In the genomic region with DNA sequence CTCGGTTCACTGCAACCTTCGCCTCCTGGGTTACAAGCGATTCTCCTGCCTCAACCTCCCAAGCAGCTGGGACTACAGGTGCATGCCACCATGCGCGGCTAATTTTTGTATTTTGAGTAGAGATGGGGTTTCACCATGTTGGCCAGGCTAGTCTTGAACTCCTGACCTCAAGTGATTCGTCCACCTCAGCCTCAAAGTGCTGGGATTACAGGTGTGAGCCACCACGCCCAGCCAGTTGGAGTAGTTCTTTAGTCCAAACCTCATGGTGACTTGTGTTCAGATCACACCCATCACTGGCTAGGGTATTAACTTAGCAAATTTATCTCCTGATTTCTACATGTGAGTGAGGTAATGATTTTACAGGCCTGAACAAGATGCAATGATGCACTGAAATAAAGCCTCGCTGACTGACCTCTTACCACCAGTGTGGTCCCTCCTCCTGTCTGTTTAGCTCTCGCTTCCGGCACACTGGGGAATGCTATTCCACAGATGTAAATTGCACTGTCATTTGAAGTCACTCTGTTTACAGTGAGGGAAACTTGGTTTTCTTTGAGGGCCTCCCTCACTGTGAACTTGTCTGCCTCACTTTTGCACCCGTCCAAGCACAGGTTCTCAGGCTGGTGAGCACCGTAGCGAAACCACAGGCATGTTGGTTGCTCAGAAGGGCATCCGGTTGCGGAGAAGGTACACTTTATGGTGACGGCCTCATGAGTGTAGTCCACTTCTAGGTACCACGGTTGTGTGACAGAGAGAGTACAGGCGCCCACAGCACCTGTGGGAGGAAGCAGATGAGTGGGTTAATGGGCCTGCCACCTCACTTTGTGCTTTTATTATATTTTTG, we compare ENCODE assay signal across 10 cellular contexts. TPM values are rescaled to one million over a fixed set of nuclear protein-coding genes. Genes with fewer than 3 reads are reported as not detected.
DNase-seq lines count a peak whose midpoint lies in the region; ATAC-seq lines count a peak whose summit lies in the region.
"Had no signal": no experiment of that assay in that cellular context is flagged by ENCODE, and none has a peak within 500 bp of the region (broad histone marks: within the 10 kb centered on the region; RNA-seq: fewer than 3 reads in every experiment).

No MANE protein-coding gene starts in this region.

- H3K4me3 Mint-ChIP-seq in naive thymus-derived CD8-positive, alpha-beta T cell = peak overlapping the region; percentile 68 to 89 (median 84)

- POLR2A ChIA-PET in naive thymus-derived CD8-positive, alpha-beta T cell (lab: Charles Lee) = interaction anchor here (0.9 to 4.7 kb wide), 5 partner anchors 14 to 49 kb away, joined by 3 to 40 read pairs (median 3); a partner anchor contains a TSS

- no peaks in the 10 kb centered on the region for H3K9me3 Mint-ChIP-seq in naive thymus-derived CD8-positive, alpha-beta T cell

- H3K27ac Mint-ChIP-seq in naive thymus-derived CD8-positive, alpha-beta T cell = peak overlapping the region; percentile 93 to 98 (median 96)

- H3K4me1 Mint-ChIP-seq in naive thymus-derived CD8-positive, alpha-beta T cell = peaks cover 12 to 81% (median 52%) of the 10 kb centered on the region in 4 donors

- ATAC-seq in GM19397 (IDR thresholded peaks at IDR 0.05; ENCODE audit: unreplicated experiment) = peak; percentile 91
- ATAC-seq in HG03175 (IDR thresholded peaks at IDR 0.05; ENCODE audit: unreplicated experiment) = peak; percentile 87
- peak; percentile 81 to 89 for ATAC-seq in naive thymus-derived CD8-positive, alpha-beta T cell
- no peak for ATAC-seq in left lobe of liver

- DNase-seq in activated CD8-positive, alpha-beta memory T cell treated with anti-CD3 and anti-CD28 coated beads for 48 hours (ENCODE audit: low read depth in 2 of 3, low spot score in 2 of 3) = peak in 2 of 3 experiments; percentile 49 to 52
- peak in 9 of 10 donors; percentile 47 to 78 (median 69) for DNase-seq in naive thymus-derived CD8-positive, alpha-beta T cell
- DNase-seq in pons (ENCODE audit: low spot score) (no peak), NOMO-1 treated with DMSO at 0.1 percent for 48 hours (lab: John Stamatoyannopoulos, UW; ENCODE audit: unreplicated experiment) (no peak), NOMO-1 treated with dmso at 0.1 percent for 144 hours (lab: John Stamatoyannopoulos, UW; ENCODE audit: unreplicated experiment) (no peak), left lobe of liver (ENCODE audit: low spot score) (no peak)

- H3K36me3 Mint-ChIP-seq in naive thymus-derived CD8-positive, alpha-beta T cell = no peaks in the 10 kb centered on the region

- H3K27me3 Mint-ChIP-seq in naive thymus-derived CD8-positive, alpha-beta T cell = no peaks in the 10 kb centered on the region

RNA-seq across cellular contexts. Expression of a gene that starts 5.5 kb away (rescaled TPM):
- total RNA-seq in naive thymus-derived CD8-positive, alpha-beta T cell = under 1 TPM; 0.57 to 0.69 TPM
- polyA plus RNA-seq in naive thymus-derived CD8-positive, alpha-beta T cell = under 1 TPM; 0.16 to 0.28 (median 0.22) TPM
- 2.8 TPM for total RNA-seq in left lobe of liver
- total RNA-seq: myocyte, SJSA1 had no signal

RNA-seq across cellular contexts. Expression of a gene that starts 16.8 kb away (rescaled TPM):
- total RNA-seq in naive thymus-derived CD8-positive, alpha-beta T cell = under 1 TPM in 1 of 2 experiments, not detected in 1; 0.14 TPM
- polyA plus RNA-seq in naive thymus-derived CD8-positive, alpha-beta T cell = not detected
- 0.10 TPM for total RNA-seq in left lobe of liver
- total RNA-seq: SJSA1 had no signal

RNA-seq across cellular contexts. Expression of a gene that starts 47.6 kb away (rescaled TPM):
- 10 to 100 TPM; 80.9 to 81.7 TPM for total RNA-seq in naive thymus-derived CD8-positive, alpha-beta T cell
- polyA plus RNA-seq in naive thymus-derived CD8-positive, alpha-beta T cell = 100 to 1,000 TPM; 100 to 156 (median 117) TPM
- 11.4 TPM for total RNA-seq in left lobe of liver

Comparison
In these comparisons a context has a peak if more than half of its experiments do, and no peak if none do; other contexts are left out.
1. DNase-seq: peak in activated CD8-positive, alpha-beta memory T cell treated with anti-CD3 and anti-CD28 coated beads for 48 hours (2 of 3) and naive thymus-derived CD8-positive, alpha-beta T cell (9 of 10); none in pons (single experiment), NOMO-1 treated with DMSO at 0.1 percent for 48 hours (single experiment), NOMO-1 treated with dmso at 0.1 percent for 144 hours (single experiment) and left lobe of liver (single experiment).